11 cellular contexts compared by ENCODE assay signal in the genomic region with DNA sequence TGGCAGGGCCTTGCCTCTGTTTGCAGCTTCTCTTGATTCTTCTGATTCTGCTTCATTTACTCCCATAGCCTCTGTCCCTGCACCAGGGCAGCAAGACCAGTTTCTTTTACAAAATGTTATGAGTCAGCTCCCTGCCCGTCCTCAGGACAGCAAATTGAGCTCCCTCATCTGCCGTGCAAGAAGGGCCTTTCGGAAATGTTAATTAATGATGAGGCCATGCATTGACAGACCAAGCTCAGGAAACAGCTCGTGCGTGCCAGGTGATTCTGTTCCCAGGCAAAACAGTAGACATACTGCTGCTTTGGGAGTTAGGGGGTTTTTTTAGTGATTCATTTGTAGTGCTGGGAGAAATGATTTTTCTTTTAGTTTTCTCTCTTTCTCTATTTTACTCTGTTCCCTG.
DNase-seq lines count a peak whose midpoint lies in the region; ATAC-seq, FAIRE-seq and TF ChIP-seq lines count a peak whose summit lies in the region.
"Had no signal": no experiment of that assay in that cellular context is flagged by ENCODE, and none has a peak within 500 bp of the region (broad histone marks: within the 10 kb centered on the region; RNA-seq: fewer than 3 reads in every experiment).

No MANE protein-coding gene starts in this region.

- H3K4me3 Mint-ChIP-seq in astrocyte (ENCODE audit: unreplicated experiment), result no peak overlapping the region
- H3K4me3 Mint-ChIP-seq: activated T-cell treated with anti-CD3 and anti-CD28 coated beads, Interleukin-2, amount 50 U/mL, for 72 hours; endodermal cell; IgD-negative memory B cell had no signal

- no peaks in the 10 kb centered on the region for H3K9me3 ChIP-seq in astrocyte (ENCODE audit: insufficient read depth, low read depth, low read length)

- H3K36me3 ChIP-seq in astrocyte (ENCODE audit: insufficient read depth, low read length), result no peaks in the 10 kb centered on the region

- H3K9me3 Mint-ChIP-seq in astrocyte (ENCODE audit: unreplicated experiment), result no peaks in the 10 kb centered on the region
- H3K9me3 Mint-ChIP-seq: activated T-cell treated with anti-CD3 and anti-CD28 coated beads, Interleukin-2, amount 50 U/mL, for 72 hours; endodermal cell had no signal

- H3K27me3 Mint-ChIP-seq in astrocyte (ENCODE audit: low read depth, unreplicated experiment), result peaks cover 17% of the 10 kb centered on the region

- no peak overlapping the region for H3K27ac ChIP-seq in astrocyte (ENCODE audit: low read depth, low read length)

- peak overlapping the region; percentile 11 for H3K27ac Mint-ChIP-seq in astrocyte (ENCODE audit: unreplicated experiment)
- H3K27ac Mint-ChIP-seq: activated T-cell treated with anti-CD3 and anti-CD28 coated beads, Interleukin-2, amount 50 U/mL, for 72 hours; endodermal cell had no signal

- H3K36me3 Mint-ChIP-seq in astrocyte (ENCODE audit: low read depth, unreplicated experiment), result no peaks in the 10 kb centered on the region

- no peaks in the 10 kb centered on the region for H4K20me1 ChIP-seq in astrocyte (ENCODE audit: insufficient read depth, low read length)

- H3K9ac ChIP-seq in astrocyte (ENCODE audit: low read length), result no peak overlapping the region

- no peaks in the 10 kb centered on the region for H3K79me2 ChIP-seq in astrocyte (ENCODE audit: insufficient read depth, low read length)

- no peak overlapping the region for H3K4me2 ChIP-seq in astrocyte (ENCODE audit: low read length)

- no peaks in the 10 kb centered on the region for H3K4me1 ChIP-seq in astrocyte (ENCODE audit: insufficient read depth, low read length)

- ATAC-seq in GM19397 (IDR thresholded peaks at IDR 0.05; ENCODE audit: unreplicated experiment) (peak; percentile 87), HG03045 (IDR thresholded peaks at IDR 0.05; ENCODE audit: unreplicated experiment) (peak; percentile 78)
- ATAC-seq: activated T-cell treated with anti-CD3 and anti-CD28 coated beads, Interleukin-2, amount 50 U/mL, for 72 hours had no signal

- TF ChIP-seq CTCF in astrocyte (IDR thresholded peaks at IDR 0.05; ENCODE audit: insufficient read depth, low read depth, low read length), result no peak

- no peak overlapping the region for H2AFZ ChIP-seq in astrocyte (ENCODE audit: low read depth, low read length)

- FAIRE-seq in astrocyte (lab: Jason Lieb, UNC), result no peak

- no peak overlapping the region for H3K4me3 ChIP-seq in astrocyte (ENCODE audit: insufficient read depth, low read depth, low read length)

- H3K4me1 Mint-ChIP-seq in astrocyte (ENCODE audit: low read depth, unreplicated experiment), result peaks cover 10% of the 10 kb centered on the region

- peaks cover 28% of the 10 kb centered on the region for H3K27me3 ChIP-seq in astrocyte (ENCODE audit: insufficient read depth, low read length)

- peak; percentile 10 for DNase-seq in ELF-1 (ENCODE audit: low read depth, low spot score)
- DNase-seq in astrocyte (ENCODE audit: low read depth), result peak; percentile 31
- no peak for DNase-seq in DMS 273 treated with DMSO at 0.1 percent for 48 hours (lab: John Stamatoyannopoulos, UW)
- no peak for DNase-seq in NCI-H526 (lab: John Stamatoyannopoulos, UW)
- no peak for DNase-seq in HuH-7.5 (ENCODE audit: low spot score)
- DNase-seq in LoVo (ENCODE audit: low spot score), result no peak
- DNase-seq: activated T-cell treated with anti-CD3 and anti-CD28 coated beads, Interleukin-2, amount 50 U/mL, for 72 hours; endodermal cell had no signal

Comparison
In these comparisons a context has a peak if more than half of its experiments do, and no peak if none do; other contexts are left out.
1. DNase-seq: peak in ELF-1 (single experiment) and astrocyte (single experiment); none in DMS 273 treated with DMSO at 0.1 percent for 48 hours (single experiment), NCI-H526 (0 of 2), HuH-7.5 (single experiment) and LoVo (single experiment).